Comparison of ENCODE assay signal across 17 cellular contexts in the genomic region with DNA sequence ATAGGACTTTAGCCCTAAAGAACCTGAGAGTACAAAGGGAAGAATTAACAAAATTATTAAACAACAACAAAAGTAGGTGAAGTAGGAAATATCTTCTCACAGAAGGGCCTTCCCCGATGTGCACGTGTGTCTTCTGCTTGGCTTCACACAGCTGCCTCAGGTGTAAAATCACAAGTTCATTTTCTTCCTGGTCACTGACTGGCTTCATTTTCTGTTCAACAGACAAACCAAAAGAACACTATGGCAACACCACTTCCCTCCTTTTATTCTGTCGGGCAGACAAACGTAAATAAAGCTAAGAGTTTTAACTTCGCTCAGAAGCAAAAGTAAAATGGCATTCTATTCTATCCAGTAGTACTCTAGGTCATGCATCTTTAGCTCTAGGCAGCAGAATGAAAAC.
A peak's percentile ranks its signal among the peaks of the same experiment; 100 is the strongest.
DNase-seq lines count a peak whose midpoint lies in the region; ATAC-seq, FAIRE-seq and TF ChIP-seq lines count a peak whose summit lies in the region.
"Had no signal": no experiment of that assay in that cellular context is flagged by ENCODE, and none has a peak within 500 bp of the region (broad histone marks: within the 10 kb centered on the region; RNA-seq: fewer than 3 reads in every experiment).

No MANE protein-coding gene starts in this region.

- TF ChIP-seq POLR2A in transverse colon (IDR thresholded peaks at IDR 0.05): no peak

- H3K4me1 ChIP-seq in transverse colon (no peaks in the 10 kb centered on the region), mucosa of descending colon (ENCODE audit: low read depth) (no peaks in the 10 kb centered on the region)

- no peak overlapping the region for H3K27ac Mint-ChIP-seq in activated CD8-positive, alpha-beta memory T cell treated with anti-CD3 and anti-CD28 coated beads, Interleukin-2, amount 10 ng/mL, durations not matched to agents 7 days and 5 days
- no peak overlapping the region for H3K27ac Mint-ChIP-seq in activated CD4-positive, alpha-beta memory T cell treated with anti-CD3 and anti-CD28 coated beads for 36 hours
- H3K27ac Mint-ChIP-seq: mesothelial cell of epicardium; progenitor cell of endocrine pancreas; stimulated activated naive CD8-positive, alpha-beta T cell treated with anti-CD3 and anti-CD28 coated beads, Interleukin-15, Interleukin-2, amounts not matched to agents 100 ng/mL and 50 ng/mL, for 24 hours had no signal

- DNase-seq in GM18507 (ENCODE audit: extremely low spot score, insufficient read length, low read depth) (peak; percentile 32), transverse colon (no peak), mucosa of descending colon (no peak)
- DNase-seq in activated CD8-positive, alpha-beta memory T cell treated with anti-CD3 and anti-CD28 coated beads, Interleukin-2, amount 10 ng/mL, durations not matched to agents 7 days and 5 days: no peak
- no peak for DNase-seq in activated CD4-positive, alpha-beta memory T cell treated with anti-CD3 and anti-CD28 coated beads for 36 hours
- DNase-seq: adrenal gland, DMS53, NCI-H187 treated with DMSO at 0.1 percent for 48 hours, NCI-H82 had no signal

- H3K4me1 Mint-ChIP-seq in activated CD8-positive, alpha-beta memory T cell treated with anti-CD3 and anti-CD28 coated beads, Interleukin-2, amount 10 ng/mL, durations not matched to agents 7 days and 5 days: no peaks in the 10 kb centered on the region
- no peaks in the 10 kb centered on the region for H3K4me1 Mint-ChIP-seq in activated CD4-positive, alpha-beta memory T cell treated with anti-CD3 and anti-CD28 coated beads for 36 hours (ENCODE audit: low read depth)
- H3K4me1 Mint-ChIP-seq: mesothelial cell of epicardium had no signal

- H3K27ac ChIP-seq in transverse colon: no peak overlapping the region
- H3K27ac ChIP-seq: adrenal gland, coronary artery, VCaP had no signal

- peak; percentile 85 for FAIRE-seq in GM18507 (lab: Jason Lieb, UNC)

- H3K9me3 ChIP-seq in transverse colon (no peaks in the 10 kb centered on the region), mucosa of descending colon (no peaks in the 10 kb centered on the region)
- H3K9me3 ChIP-seq: adrenal gland had no signal

- in situ Hi-C loops in transverse colon (cut with MboI; ENCODE audit: low pct_ligation_motif_present in 1 of 4, low pct_unique_long_range_greater_than_20kb in 1 of 4, low sequenced_read_pairs in 3 of 4): no loop called here

- POLR2A ChIA-PET in activated CD4-positive, alpha-beta memory T cell treated with anti-CD3 and anti-CD28 coated beads for 36 hours (lab: Charles Lee): interaction anchor here (1.7 kb wide), 1 partner anchor 14 kb away, joined by 4 read pairs; no protein-coding TSS in a partner anchor

- no peak for TF ChIP-seq EP300 in transverse colon (IDR thresholded peaks at IDR 0.05; ENCODE audit: low read depth)

- CTCF ChIA-PET in activated CD8-positive, alpha-beta memory T cell treated with anti-CD3 and anti-CD28 coated beads, Interleukin-2, amount 10 ng/mL, durations not matched to agents 7 days and 5 days (lab: Charles Lee): no interaction called here
- CTCF ChIA-PET in activated CD4-positive, alpha-beta memory T cell treated with anti-CD3 and anti-CD28 coated beads for 36 hours (lab: Charles Lee): interaction anchor here (1.2 kb wide), 1 partner anchor 16 kb away, joined by 5 read pairs; no protein-coding TSS in a partner anchor

- WGBS in transverse colon (ENCODE audit: low coverage in 1 of 2), 2 donors: 77 to 82% methylated on average over 5 of the region's 5 CpGs

- intact Hi-C loops in activated CD4-positive, alpha-beta memory T cell treated with anti-CD3 and anti-CD28 coated beads for 36 hours (cut with micrococcal nuclease): no loop called here
- intact Hi-C loops in transverse colon (cut with DNase I; ENCODE audit: low total_unique reads): no loop called here
- intact Hi-C loops in mucosa of descending colon (cut with DNase I, micrococcal nuclease): no loop called here

- no peak overlapping the region for H3K4me3 Mint-ChIP-seq in activated CD8-positive, alpha-beta memory T cell treated with anti-CD3 and anti-CD28 coated beads, Interleukin-2, amount 10 ng/mL, durations not matched to agents 7 days and 5 days
- no peak overlapping the region for H3K4me3 Mint-ChIP-seq in activated CD4-positive, alpha-beta memory T cell treated with anti-CD3 and anti-CD28 coated beads for 36 hours
- H3K4me3 Mint-ChIP-seq: mesothelial cell of epicardium; stimulated activated naive CD8-positive, alpha-beta T cell treated with anti-CD3 and anti-CD28 coated beads, Interleukin-15, Interleukin-2, amounts not matched to agents 100 ng/mL and 50 ng/mL, for 24 hours had no signal

- peak; percentile 66 for ATAC-seq in GM21390 (IDR thresholded peaks at IDR 0.05; ENCODE audit: unreplicated experiment)
- ATAC-seq in HG02970 (IDR thresholded peaks at IDR 0.05; ENCODE audit: low FRiP score, unreplicated experiment): peak; percentile 77
- peak; percentile 91 for ATAC-seq in HG03565 (IDR thresholded peaks at IDR 0.05; ENCODE audit: unreplicated experiment)
- no peak for ATAC-seq in activated CD8-positive, alpha-beta memory T cell treated with anti-CD3 and anti-CD28 coated beads, Interleukin-2, amount 10 ng/mL, durations not matched to agents 7 days and 5 days
- ATAC-seq in mucosa of descending colon: no peak

- no peaks in the 10 kb centered on the region for H3K9me3 Mint-ChIP-seq in activated CD8-positive, alpha-beta memory T cell treated with anti-CD3 and anti-CD28 coated beads, Interleukin-2, amount 10 ng/mL, durations not matched to agents 7 days and 5 days (ENCODE audit: low read depth)
- H3K9me3 Mint-ChIP-seq in activated CD4-positive, alpha-beta memory T cell treated with anti-CD3 and anti-CD28 coated beads for 36 hours: no peaks in the 10 kb centered on the region
- H3K9me3 Mint-ChIP-seq: mesothelial cell of epicardium; stimulated activated naive CD8-positive, alpha-beta T cell treated with anti-CD3 and anti-CD28 coated beads, Interleukin-15, Interleukin-2, amounts not matched to agents 100 ng/mL and 50 ng/mL, for 24 hours had no signal

- TF ChIP-seq CTCF in transverse colon (IDR thresholded peaks at IDR 0.05) (no peak), mucosa of descending colon (IDR thresholded peaks at IDR 0.05) (no peak)

- H3K36me3 Mint-ChIP-seq in activated CD8-positive, alpha-beta memory T cell treated with anti-CD3 and anti-CD28 coated beads, Interleukin-2, amount 10 ng/mL, durations not matched to agents 7 days and 5 days: peaks cover 2% of the 10 kb centered on the region
- no peaks in the 10 kb centered on the region for H3K36me3 Mint-ChIP-seq in activated CD4-positive, alpha-beta memory T cell treated with anti-CD3 and anti-CD28 coated beads for 36 hours

- H3K36me3 ChIP-seq in transverse colon (peaks cover 0 to 6% (median 0%) of the 10 kb centered on the region in 4 donors), mucosa of descending colon (ENCODE audit: low read depth) (no peaks in the 10 kb centered on the region)

- no peaks in the 10 kb centered on the region for H3K27me3 Mint-ChIP-seq in activated CD8-positive, alpha-beta memory T cell treated with anti-CD3 and anti-CD28 coated beads, Interleukin-2, amount 10 ng/mL, durations not matched to agents 7 days and 5 days
- no peaks in the 10 kb centered on the region for H3K27me3 Mint-ChIP-seq in activated CD4-positive, alpha-beta memory T cell treated with anti-CD3 and anti-CD28 coated beads for 36 hours
- H3K27me3 Mint-ChIP-seq: progenitor cell of endocrine pancreas; stimulated activated naive CD8-positive, alpha-beta T cell treated with anti-CD3 and anti-CD28 coated beads, Interleukin-15, Interleukin-2, amounts not matched to agents 100 ng/mL and 50 ng/mL, for 24 hours had no signal

- H3K27me3 ChIP-seq in transverse colon: no peaks in the 10 kb centered on the region
- H3K27me3 ChIP-seq: adrenal gland had no signal

- H3K4me3 ChIP-seq in transverse colon (no peak overlapping the region), mucosa of descending colon (no peak overlapping the region)
- H3K4me3 ChIP-seq: adrenal gland, coronary artery had no signal

Comparison
In these comparisons a context has a peak if more than half of its experiments do, and no peak if none do; other contexts are left out.
1. ATAC-seq: peak in GM21390 (single experiment), HG02970 (single experiment) and HG03565 (single experiment); none in activated CD8-positive, alpha-beta memory T cell treated with anti-CD3 and anti-CD28 coated beads, Interleukin-2, amount 10 ng/mL, durations not matched to agents 7 days and 5 days (single experiment) and mucosa of descending colon (single experiment).